8 cellular contexts compared by ENCODE assay signal in the genomic region with DNA sequence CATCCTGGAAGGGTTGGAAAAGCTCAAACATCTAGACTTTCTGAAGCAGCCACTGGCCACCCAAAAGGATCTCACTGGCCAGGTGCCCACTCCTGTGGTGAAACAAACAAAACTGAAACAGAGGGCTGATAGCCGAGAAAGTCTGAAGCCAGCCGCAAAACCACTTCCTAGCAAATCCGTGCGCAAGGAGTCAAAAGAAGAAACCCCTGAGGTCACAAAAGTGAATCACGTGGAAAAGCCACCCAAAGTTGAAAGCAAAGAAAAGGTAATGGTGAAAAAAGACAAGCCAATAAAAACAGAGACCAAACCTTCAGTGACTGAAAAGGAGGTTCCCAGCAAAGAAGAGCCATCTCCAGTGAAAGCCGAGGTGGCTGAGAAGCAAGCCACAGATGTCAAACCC.
DNase-seq lines count a peak whose midpoint lies in the region; ATAC-seq, FAIRE-seq and TF ChIP-seq lines count a peak whose summit lies in the region.

No MANE protein-coding gene starts in this region.

- H3K4me1 ChIP-seq in small intestine (ENCODE audit: control insufficient read depth in 2 of 2, insufficient read depth in 1 of 2, low read depth in 1 of 2, low read length in 1 of 2) = no peaks in the 10 kb centered on the region

- no peaks in the 10 kb centered on the region for H3K36me3 ChIP-seq in small intestine (ENCODE audit: control insufficient read depth in 2 of 2, insufficient read depth in 2 of 2, low read length in 2 of 2)

- peaks cover 84% of the 10 kb centered on the region for H3K36me3 Mint-ChIP-seq in chondrocyte (ENCODE audit: low read depth)

- no peaks in the 10 kb centered on the region for H3K9me3 Mint-ChIP-seq in chondrocyte (ENCODE audit: low read depth)

- H3K27me3 Mint-ChIP-seq in chondrocyte (ENCODE audit: low read depth) = no peaks in the 10 kb centered on the region

- H3K27me3 ChIP-seq in small intestine (ENCODE audit: control insufficient read depth in 2 of 2, insufficient read depth in 2 of 2, low read length in 2 of 2) = no peaks in the 10 kb centered on the region

- ATAC-seq in GM18508 (IDR thresholded peaks at IDR 0.05; ENCODE audit: insufficient read depth, unreplicated experiment) (peak; percentile 84), GM21390 (IDR thresholded peaks at IDR 0.05; ENCODE audit: unreplicated experiment) (peak; percentile 96), HG03460 (IDR thresholded peaks at IDR 0.05; ENCODE audit: unreplicated experiment) (peak; percentile 95), SK-N-SH treated with all-trans-retinoic acid at 6 μM for 48 hours (no peak)

- no peak for TF ChIP-seq CTCF in chondrocyte (IDR thresholded peaks at IDR 0.05)

- no peaks in the 10 kb centered on the region for H3K9me3 ChIP-seq in small intestine (ENCODE audit: control insufficient read depth, low read depth)

- 79 to 86% (median 80%) methylated on average over 6 of the region's 6 CpGs for WGBS in small intestine, 3 donors

- no peak for FAIRE-seq in small intestine (lab: Jason Lieb, UNC)

- H3K27ac ChIP-seq in small intestine (ENCODE audit: low read depth in 1 of 2, low read length in 1 of 2) = no peak overlapping the region

- DNase-seq in chondrocyte (ENCODE audit: low spot score) (no peak), cortex of kidney (lab: John Stamatoyannopoulos, UW) (no peak), DMS79 (lab: John Stamatoyannopoulos, UW) (no peak), small intestine (no peak)

- H3K4me1 Mint-ChIP-seq in chondrocyte (ENCODE audit: low read depth) = peaks cover 26% of the 10 kb centered on the region

- H3K27ac Mint-ChIP-seq in chondrocyte (ENCODE audit: unreplicated experiment) = peak overlapping the region; percentile 79

- no peak overlapping the region for H3K4me3 Mint-ChIP-seq in chondrocyte (ENCODE audit: unreplicated experiment)

- H3K4me3 ChIP-seq in small intestine (ENCODE audit: low read depth in 1 of 2, low read length in 2 of 2) = no peak overlapping the region

TF ChIP-seq in SK-N-SH treated with all-trans-retinoic acid at 6 μM for 48 hours, 23 proteins besides CTCF, POLR2A, EP300 and RAD21:
- TF ChIP-seq TOX (CRISPR knock-in tag; IDR thresholded peaks at IDR 0.05; ENCODE audit: borderline replicate concordance) (no peak), ZFP30 (CRISPR knock-in tag; IDR thresholded peaks at IDR 0.05) (no peak), ZNF8 (CRISPR knock-in tag; IDR thresholded peaks at IDR 0.05) (no peak), CSDC2 (CRISPR knock-in tag; IDR thresholded peaks at IDR 0.05) (no peak), ESRRG (CRISPR knock-in tag; IDR thresholded peaks at IDR 0.05) (no peak), ZC3H10 (CRISPR knock-in tag; IDR thresholded peaks at IDR 0.05) (no peak), RARB (CRISPR knock-in tag; IDR thresholded peaks at IDR 0.05) (no peak), ISL1 (CRISPR knock-in tag; IDR thresholded peaks at IDR 0.05) (no peak), TCF4 (CRISPR knock-in tag; IDR thresholded peaks at IDR 0.05; ENCODE audit: borderline replicate concordance) (no peak), SNAI2 (CRISPR knock-in tag; IDR thresholded peaks at IDR 0.05) (no peak), BACH2 (CRISPR knock-in tag; IDR thresholded peaks at IDR 0.05; ENCODE audit: borderline replicate concordance) (no peak), ARNTL (CRISPR knock-in tag; IDR thresholded peaks at IDR 0.05; ENCODE audit: borderline replicate concordance, low read depth) (no peak), PPARA (CRISPR knock-in tag; IDR thresholded peaks at IDR 0.05; ENCODE audit: borderline replicate concordance) (no peak), GLIS3 (CRISPR knock-in tag; IDR thresholded peaks at IDR 0.05) (no peak), PATZ1 (CRISPR knock-in tag; IDR thresholded peaks at IDR 0.05; ENCODE audit: borderline replicate concordance) (no peak)
- TF ChIP-seq, protein P1, sequence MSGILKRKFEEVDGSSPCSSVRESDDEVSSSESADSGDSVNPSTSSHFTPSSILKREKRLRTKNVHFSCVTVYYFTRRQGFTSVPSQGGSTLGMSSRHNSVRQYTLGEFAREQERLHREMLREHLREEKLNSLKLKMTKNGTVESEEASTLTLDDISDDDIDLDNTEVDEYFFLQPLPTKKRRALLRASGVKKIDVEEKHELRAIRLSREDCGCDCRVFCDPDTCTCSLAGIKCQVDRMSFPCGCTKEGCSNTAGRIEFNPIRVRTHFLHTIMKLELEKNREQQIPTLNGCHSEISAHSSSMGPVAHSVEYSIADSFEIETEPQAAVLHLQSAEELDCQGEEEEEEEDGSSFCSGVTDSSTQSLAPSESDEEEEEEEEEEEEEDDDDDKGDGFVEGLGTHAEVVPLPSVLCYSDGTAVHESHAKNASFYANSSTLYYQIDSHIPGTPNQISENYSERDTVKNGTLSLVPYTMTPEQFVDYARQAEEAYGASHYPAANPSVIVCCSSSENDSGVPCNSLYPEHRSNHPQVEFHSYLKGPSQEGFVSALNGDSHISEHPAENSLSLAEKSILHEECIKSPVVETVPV (CRISPR knock-in tag; IDR thresholded peaks at IDR 0.05) = no peak
- TF ChIP-seq, protein P2, sequence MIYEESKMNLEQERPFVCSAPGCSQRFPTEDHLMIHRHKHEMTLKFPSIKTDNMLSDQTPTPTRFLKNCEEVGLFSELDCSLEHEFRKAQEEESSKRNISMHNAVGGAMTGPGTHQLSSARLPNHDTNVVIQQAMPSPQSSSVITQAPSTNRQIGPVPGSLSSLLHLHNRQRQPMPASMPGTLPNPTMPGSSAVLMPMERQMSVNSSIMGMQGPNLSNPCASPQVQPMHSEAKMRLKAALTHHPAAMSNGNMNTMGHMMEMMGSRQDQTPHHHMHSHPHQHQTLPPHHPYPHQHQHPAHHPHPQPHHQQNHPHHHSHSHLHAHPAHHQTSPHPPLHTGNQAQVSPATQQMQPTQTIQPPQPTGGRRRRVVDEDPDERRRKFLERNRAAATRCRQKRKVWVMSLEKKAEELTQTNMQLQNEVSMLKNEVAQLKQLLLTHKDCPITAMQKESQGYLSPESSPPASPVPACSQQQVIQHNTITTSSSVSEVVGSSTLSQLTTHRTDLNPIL (CRISPR knock-in tag; IDR thresholded peaks at IDR 0.05; ENCODE audit: low read depth) = no peak
